In the genomic region with DNA sequence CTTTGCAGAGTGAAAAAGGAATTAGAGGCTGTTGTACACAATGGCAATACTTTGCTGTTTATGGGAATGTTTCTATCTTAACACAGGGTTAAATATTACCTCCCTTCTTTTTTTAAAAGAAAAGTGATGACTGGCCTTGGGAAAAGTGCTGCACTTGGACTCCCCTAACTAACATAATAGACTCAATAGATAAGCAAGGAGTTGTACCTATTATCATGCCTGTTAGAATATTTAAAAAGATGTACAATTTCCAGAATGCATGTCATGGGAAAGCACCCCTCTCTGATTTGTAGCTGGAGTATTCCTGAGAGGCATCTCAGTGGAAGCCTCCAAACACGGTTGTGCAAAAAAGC, we compare ENCODE assay signal across 18 cellular contexts.
DNase-seq lines count a peak whose midpoint lies in the region; ATAC-seq and TF ChIP-seq lines count a peak whose summit lies in the region.
"Had no signal": no experiment of that assay in that cellular context is flagged by ENCODE, and none has a peak within 500 bp of the region (broad histone marks: within the 10 kb centered on the region; RNA-seq: fewer than 3 reads in every experiment).

No MANE protein-coding gene starts in this region.

- no peak overlapping the region for H3K14ac ChIP-seq in IMR-90 (replicated peaks; ENCODE audit: low read depth, low read length)

- intact Hi-C loops in IMR-90 (cut with micrococcal nuclease) (no loop called here), esophagus squamous epithelium (cut with DNase I) (no loop called here)

- H3K4me3 Mint-ChIP-seq in progenitor cell of endocrine pancreas (ENCODE audit: low read depth) = no peak overlapping the region
- H3K4me3 Mint-ChIP-seq: B cell; CD4-positive, CD25-positive, alpha-beta regulatory T cell; HFFc6 had no signal

- no peak overlapping the region for H2BK5ac ChIP-seq in IMR-90 (ENCODE audit: low read depth, low read length, poor library complexity, severe bottlenecking)

- no peaks in the 10 kb centered on the region for H3K27me3 Mint-ChIP-seq in progenitor cell of endocrine pancreas
- H3K27me3 Mint-ChIP-seq: B cell; CD4-positive, CD25-positive, alpha-beta regulatory T cell had no signal

- H3K27me3 ChIP-seq in IMR-90 (ENCODE audit: control insufficient read depth, insufficient read depth, low read length) (no peaks in the 10 kb centered on the region), kidney epithelial cell (ENCODE audit: control insufficient read depth, insufficient read depth, low read length) (no peaks in the 10 kb centered on the region), smooth muscle cell (ENCODE audit: low read depth) (no peaks in the 10 kb centered on the region), esophagus squamous epithelium (no peaks in the 10 kb centered on the region)

- CTCF ChIA-PET in IMR-90 (lab: Yijun Ruan, JAX) = interaction anchor here (1.4 kb wide), 1 partner anchor 9 kb away, joined by 3 read pairs; no protein-coding TSS in a partner anchor

- H3K9me3 Mint-ChIP-seq in progenitor cell of endocrine pancreas (ENCODE audit: low read depth) = no peaks in the 10 kb centered on the region
- H3K9me3 Mint-ChIP-seq: HFFc6 had no signal

- no peaks in the 10 kb centered on the region for H3K36me3 Mint-ChIP-seq in progenitor cell of endocrine pancreas (ENCODE audit: insufficient read depth)
- H3K36me3 Mint-ChIP-seq: CD4-positive, CD25-positive, alpha-beta regulatory T cell had no signal

- H3K18ac ChIP-seq in IMR-90 (ENCODE audit: low read depth, low read length) = no peak overlapping the region

- BruUV-seq in IMR-90 (replicated peaks; lab: Mats Ljungman, UMichigan) = no TSS peak

- TF ChIP-seq CTCF in IMR-90 (conservative IDR thresholded peaks at IDR 0.05; ENCODE audit: low read depth, low read length) = no peak
- TF ChIP-seq CTCF in kidney epithelial cell (IDR thresholded peaks at IDR 0.05; ENCODE audit: insufficient read depth, low read length, poor library complexity, severe bottlenecking) = no peak
- TF ChIP-seq CTCF in smooth muscle cell (IDR thresholded peaks at IDR 0.05; ENCODE audit: borderline replicate concordance, insufficient read depth, poor library complexity, severe bottlenecking) = no peak
- TF ChIP-seq CTCF in esophagus squamous epithelium (IDR thresholded peaks at IDR 0.05) = no peak
- TF ChIP-seq CTCF in progenitor cell of endocrine pancreas (IDR thresholded peaks at IDR 0.05; ENCODE audit: unreplicated experiment) = no peak

- H3K27ac ChIP-seq in IMR-90 (ENCODE audit: insufficient read depth, low read length) (no peak overlapping the region), smooth muscle cell (ENCODE audit: low read depth) (no peak overlapping the region), esophagus squamous epithelium (no peak overlapping the region)
- H3K27ac ChIP-seq: KMS-11, PC-9 had no signal

- no peak overlapping the region for H2AK5ac ChIP-seq in IMR-90 (ENCODE audit: low read depth, low read length)

- H3K56ac ChIP-seq in IMR-90 (ENCODE audit: extremely low read depth, insufficient read depth, low read length) = no peak overlapping the region

- H3F3A ChIP-seq in smooth muscle cell (ENCODE audit: low read depth) = no peaks in the 10 kb centered on the region

- H4K91ac ChIP-seq in IMR-90 (ENCODE audit: insufficient read depth, low read depth, low read length) = no peak overlapping the region

- no peak for ATAC-seq in IMR-90 (ENCODE audit: low read depth)
- ATAC-seq: HepG2 had no signal

- no peak overlapping the region for H3K23ac ChIP-seq in IMR-90 (ENCODE audit: low read depth, low read length)

- no peaks in the 10 kb centered on the region for H3K79me2 ChIP-seq in smooth muscle cell (ENCODE audit: low read depth)

- H3K4me1 Mint-ChIP-seq in progenitor cell of endocrine pancreas (ENCODE audit: low read depth) = peaks cover 6% of the 10 kb centered on the region
- H3K4me1 Mint-ChIP-seq: B cell; CD4-positive, CD25-positive, alpha-beta regulatory T cell had no signal

- DNase-seq in IMR-90 = no peak
- peak; percentile 60 for DNase-seq in amniotic epithelial cell (ENCODE audit: low read depth)
- DNase-seq in kidney epithelial cell (ENCODE audit: low read depth) = peak; percentile 12
- DNase-seq in smooth muscle cell (lab: John Stamatoyannopoulos, UW; ENCODE audit: unreplicated experiment) = no peak
- no peak for DNase-seq in stimulated activated CD4-positive, alpha-beta T cell treated with anti-CD3 and anti-CD28 coated beads, Interleukin-15, amount 100 ng/mL, for 24 hours
- no peak for DNase-seq in esophagus squamous epithelium (lab: John Stamatoyannopoulos, UW)
- no peak for DNase-seq in progenitor cell of endocrine pancreas (ENCODE audit: low spot score, unreplicated experiment)
- DNase-seq: Caco-2; CD4-positive, CD25-positive, alpha-beta regulatory T cell; GF-D8; HFFc6; NCI-H187; NCI-H2227 treated with DMSO at 0.1 percent for 48 hours; NCI-H524; PC-9 had no signal

- no peak overlapping the region for H3K9ac ChIP-seq in IMR-90 (ENCODE audit: low read depth, low read length)
- H3K9ac ChIP-seq in smooth muscle cell (ENCODE audit: low read depth) = no peak overlapping the region
- H3K9ac ChIP-seq: KMS-11 had no signal

- H3K4me2 ChIP-seq in IMR-90 (ENCODE audit: low read depth, low read length) = peak overlapping the region; percentile 66; the same call in 1 of the 2 replicates
- peak overlapping the region; percentile 47 for H3K4me2 ChIP-seq in smooth muscle cell
- H3K4me2 ChIP-seq: KMS-11, PC-9 had no signal

- in situ Hi-C loops in IMR-90 (cut with MboI; ENCODE audit: low sequenced_read_pairs) = no loop called here

- H3K4ac ChIP-seq in IMR-90 (ENCODE audit: low read depth, low read length) = no peak overlapping the region

- POLR2A ChIA-PET in IMR-90 (lab: Charles Lee; ENCODE audit: unreplicated experiment) = no interaction called here

- H2AFZ ChIP-seq in IMR-90 (replicated peaks; ENCODE audit: low read length, poor library complexity) (no peak overlapping the region), smooth muscle cell (ENCODE audit: low read depth) (no peak overlapping the region)
- H2AFZ ChIP-seq: PC-9 had no signal

- no CpG with 5 or more reads among the region's 1 CpG for WGBS in IMR-90 (ENCODE audit: extremely low coverage in 2 of 2, insufficient read length in 1 of 2), 2 experiments
- WGBS in smooth muscle cell (ENCODE audit: low lambda C conversion rate) = 76% methylated on average over 1 of the region's 1 CpG
- 43 to 55% methylated on average over 1 of the region's 1 CpG for WGBS in esophagus squamous epithelium, 2 donors

- no peak overlapping the region for H2BK20ac ChIP-seq in IMR-90 (ENCODE audit: low read depth, low read length)

- H4K5ac ChIP-seq in IMR-90 (ENCODE audit: low read depth, low read length) = no peak overlapping the region

- no peak for TF ChIP-seq RAD21 in IMR-90 (IDR thresholded peaks at IDR 0.05; ENCODE audit: low read length)

- H4K20me1 ChIP-seq in IMR-90 (ENCODE audit: insufficient read depth, low read length) (no peaks in the 10 kb centered on the region), smooth muscle cell (ENCODE audit: low read depth) (no peaks in the 10 kb centered on the region)

- H3K9me3 ChIP-seq in IMR-90 (ENCODE audit: control insufficient read depth, insufficient read depth, low read length) (no peaks in the 10 kb centered on the region), smooth muscle cell (replicated peaks; ENCODE audit: low read depth) (no peaks in the 10 kb centered on the region), esophagus squamous epithelium (no peaks in the 10 kb centered on the region)
- H3K9me3 ChIP-seq: Caco-2 had no signal

- dilution Hi-C loops in IMR-90 (cut with HindIII; ENCODE audit: low sequenced_read_pairs, unreplicated experiment) = no loop called here

- H3K27ac Mint-ChIP-seq in progenitor cell of endocrine pancreas = no peak overlapping the region
- H3K27ac Mint-ChIP-seq: B cell, HFFc6 had no signal

- H3K4me1 ChIP-seq in IMR-90 (ENCODE audit: control insufficient read depth, insufficient read depth, low read length) (peaks cover 3% of the 10 kb centered on the region; the same call in 1 of the 2 replicates), smooth muscle cell (ENCODE audit: low read depth) (peaks cover 8% of the 10 kb centered on the region), esophagus squamous epithelium (no peaks in the 10 kb centered on the region)
- H3K4me1 ChIP-seq: Caco-2 had no signal

- H3K4me3 ChIP-seq in IMR-90 (ENCODE audit: insufficient read depth, low read depth, low read length) (no peak overlapping the region), kidney epithelial cell (ENCODE audit: low read depth, low read length) (no peak overlapping the region), smooth muscle cell (no peak overlapping the region), esophagus squamous epithelium (no peak overlapping the region)
- H3K4me3 ChIP-seq: PC-9 had no signal

- H3K79me1 ChIP-seq in IMR-90 (ENCODE audit: low read depth in 1 of 2, low read length in 2 of 2) = no peaks in the 10 kb centered on the region

- H2BK15ac ChIP-seq in IMR-90 (ENCODE audit: low read depth, low read length) = no peak overlapping the region

- no peak overlapping the region for H4K8ac ChIP-seq in IMR-90 (ENCODE audit: low read depth in 2 of 2, low read length in 2 of 2)

- no peak overlapping the region for H2AK9ac ChIP-seq in IMR-90 (replicated peaks; ENCODE audit: low read depth, low read length, poor library complexity)

- TF ChIP-seq POLR2A in IMR-90 (IDR thresholded peaks at IDR 0.05; ENCODE audit: low read depth, low read length) (no peak), esophagus squamous epithelium (IDR thresholded peaks at IDR 0.05) (no peak)

- no peak overlapping the region for H2BK120ac ChIP-seq in IMR-90 (ENCODE audit: low read depth, low read length)

- no peaks in the 10 kb centered on the region for H3K9me1 ChIP-seq in IMR-90 (ENCODE audit: insufficient read depth, low read length)

- H3K36me3 ChIP-seq in IMR-90 (ENCODE audit: control insufficient read depth, insufficient read depth, low read length) (no peaks in the 10 kb centered on the region), kidney epithelial cell (ENCODE audit: control insufficient read depth, insufficient read depth, low read length) (no peaks in the 10 kb centered on the region), smooth muscle cell (ENCODE audit: low read depth) (no peaks in the 10 kb centered on the region), esophagus squamous epithelium (no peaks in the 10 kb centered on the region)

TF ChIP-seq in IMR-90, 13 proteins besides CTCF, POLR2A, EP300 and RAD21 (continues in another document):
- TF ChIP-seq, protein P1, sequence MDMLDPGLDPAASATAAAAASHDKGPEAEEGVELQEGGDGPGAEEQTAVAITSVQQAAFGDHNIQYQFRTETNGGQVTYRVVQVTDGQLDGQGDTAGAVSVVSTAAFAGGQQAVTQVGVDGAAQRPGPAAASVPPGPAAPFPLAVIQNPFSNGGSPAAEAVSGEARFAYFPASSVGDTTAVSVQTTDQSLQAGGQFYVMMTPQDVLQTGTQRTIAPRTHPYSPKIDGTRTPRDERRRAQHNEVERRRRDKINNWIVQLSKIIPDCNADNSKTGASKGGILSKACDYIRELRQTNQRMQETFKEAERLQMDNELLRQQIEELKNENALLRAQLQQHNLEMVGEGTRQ (IDR thresholded peaks at IDR 0.05; ENCODE audit: low read depth, low read length) = no peak
- TF ChIP-seq RCOR1 (IDR thresholded peaks at IDR 0.05; ENCODE audit: insufficient replicate concordance, low read length) = no peak
- TF ChIP-seq CEBPB (IDR thresholded peaks at IDR 0.05; ENCODE audit: low read depth, low read length) = no peak
- no peak for TF ChIP-seq FOS (IDR thresholded peaks at IDR 0.05; ENCODE audit: low read depth, low read length)
- no peak for TF ChIP-seq CHD1 (IDR thresholded peaks at IDR 0.05; ENCODE audit: low read depth, low read length)

Comparison
In these comparisons a context has a peak if more than half of its experiments do, and no peak if none do; other contexts are left out.
1. DNase-seq: peak in amniotic epithelial cell (single experiment) and kidney epithelial cell (single experiment); none in IMR-90 (single experiment), smooth muscle cell (single experiment), stimulated activated CD4-positive, alpha-beta T cell treated with anti-CD3 and anti-CD28 coated beads, Interleukin-15, amount 100 ng/mL, for 24 hours (single experiment), esophagus squamous epithelium (single experiment) and progenitor cell of endocrine pancreas (single experiment).